Comparison of ENCODE assay signal across 1 cellular context in the genomic region with DNA sequence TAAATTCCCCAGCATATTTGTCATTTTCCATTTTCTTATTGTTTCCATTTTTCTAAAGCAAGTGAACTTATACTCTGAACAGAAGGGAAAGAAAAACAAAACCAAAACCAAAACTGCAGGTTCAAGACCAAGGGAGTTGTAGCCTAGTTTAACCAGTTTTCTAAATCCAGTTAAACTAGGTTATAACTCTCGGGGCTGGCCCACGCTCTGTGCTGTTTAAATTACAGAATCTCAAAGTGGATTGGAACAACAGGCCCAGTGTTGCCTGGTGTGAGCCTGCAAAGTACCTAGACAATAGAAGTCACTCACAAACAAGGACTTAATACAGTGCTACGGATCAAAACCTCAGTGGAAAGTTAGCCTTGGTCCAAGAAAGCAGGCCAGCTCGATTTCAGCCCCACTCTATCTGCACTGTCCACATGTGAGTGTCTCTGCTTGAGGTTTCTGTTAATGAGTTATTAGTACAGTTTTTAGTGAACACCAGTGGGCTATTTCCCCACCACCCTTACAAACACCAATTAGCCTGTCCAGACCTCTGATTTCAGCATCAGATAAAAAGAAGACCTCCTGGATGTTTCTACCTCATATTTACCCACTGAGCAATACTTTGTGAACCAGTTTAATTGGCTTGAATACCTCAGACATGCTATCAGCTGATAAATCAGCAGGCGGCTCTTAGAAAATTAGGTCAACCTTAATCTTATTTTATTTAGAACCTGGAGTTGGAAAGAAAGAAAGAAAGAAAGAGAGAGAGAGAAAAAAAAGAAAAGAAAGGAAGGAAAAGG.
TF ChIP-seq lines count a peak whose summit lies in the region.

No MANE protein-coding gene starts in this region.

TF ChIP-seq in IMR-90, 13 proteins besides CTCF, POLR2A, EP300 and RAD21:
- TF ChIP-seq MAZ (IDR thresholded peaks at IDR 0.05; ENCODE audit: borderline replicate concordance, low read depth, low read length): no peak
